9 cellular contexts compared by ENCODE assay signal in the genomic region with DNA sequence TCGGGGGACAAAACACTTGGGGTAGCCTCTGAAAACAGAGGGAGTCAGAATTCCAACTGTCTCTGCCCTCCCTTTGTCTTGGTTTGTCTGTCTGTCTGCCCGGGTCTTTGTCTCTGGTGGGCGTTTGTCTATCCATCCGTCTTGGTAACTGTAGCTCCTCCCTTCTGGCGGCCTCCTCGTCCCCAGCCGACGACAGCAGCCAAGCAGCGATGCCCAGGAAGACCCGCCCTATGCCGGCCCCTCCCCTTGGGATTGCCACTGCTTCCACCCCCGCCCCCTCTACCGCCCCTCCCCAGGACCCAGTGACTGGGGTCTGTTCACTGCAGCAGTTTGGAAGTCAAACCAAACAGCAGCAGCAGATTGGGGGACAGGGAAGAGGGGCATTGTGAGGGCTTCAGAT. TPM values are rescaled to one million over a fixed set of nuclear protein-coding genes. Genes with fewer than 3 reads are reported as not detected.
DNase-seq lines count a peak whose midpoint lies in the region; ATAC-seq and TF ChIP-seq lines count a peak whose summit lies in the region.
"Had no signal": no experiment of that assay in that cellular context is flagged by ENCODE, and none has a peak within 500 bp of the region (broad histone marks: within the 10 kb centered on the region; RNA-seq: fewer than 3 reads in every experiment).

No MANE protein-coding gene starts in this region.

- H3K27me3 ChIP-seq in HUES6 (ENCODE audit: control insufficient read depth, insufficient read depth, low read length) (0 out of 2 replicates have a peak, but pooled peaks cover 4% of the 10 kb centered on the region), breast epithelium (no peaks in the 10 kb centered on the region)

- intact Hi-C loops in breast epithelium (cut with DNase I; ENCODE audit: low total_unique reads) (no loop called here), mucosa of descending colon (cut with DNase I, micrococcal nuclease) (no loop called here)

- no peaks in the 10 kb centered on the region for H3K36me3 ChIP-seq in HUES6 (ENCODE audit: control insufficient read depth, insufficient read depth, low read length)
- H3K36me3 ChIP-seq in breast epithelium, result no peaks in the 10 kb centered on the region
- H3K36me3 ChIP-seq in mucosa of descending colon (ENCODE audit: low read depth), result no peaks in the 10 kb centered on the region

- peak overlapping the region; percentile 11 for H3K9ac ChIP-seq in HUES6 (ENCODE audit: low read length)

- H3K4me3 ChIP-seq in AG10803 (ENCODE audit: low read length) (peak overlapping the region; percentile 31), HUES6 (ENCODE audit: low read depth, low read length) (peak overlapping the region; percentile 33), breast epithelium (peak overlapping the region in 1 of 3 donors; percentile 21), mucosa of descending colon (no peak overlapping the region)

- H3K9me3 Mint-ChIP-seq in activated CD4-positive, alpha-beta T cell treated with anti-CD3 and anti-CD28 coated beads, Interleukin-2, amount 10 ng/mL, durations not matched to agents 7 days and 5 days, result no peaks in the 10 kb centered on the region

- H3K27ac ChIP-seq in HUES6 (ENCODE audit: low read depth, low read length) (no peak overlapping the region), breast epithelium (peak overlapping the region; percentile 94 to 98)

- CTCF ChIA-PET in activated CD4-positive, alpha-beta T cell treated with anti-CD3 and anti-CD28 coated beads, Interleukin-2, amount 10 ng/mL, durations not matched to agents 7 days and 5 days (lab: Charles Lee), result interaction anchor here (0.9 to 3.1 kb wide), 3 partner anchors 11 to 74 kb away, joined by 4 to 12 read pairs (median 6); no protein-coding TSS in a partner anchor

- H3K4me1 Mint-ChIP-seq in activated CD4-positive, alpha-beta T cell treated with anti-CD3 and anti-CD28 coated beads, Interleukin-2, amount 10 ng/mL, durations not matched to agents 7 days and 5 days, result peaks cover 61% of the 10 kb centered on the region

- H3K4me3 Mint-ChIP-seq in activated CD4-positive, alpha-beta T cell treated with anti-CD3 and anti-CD28 coated beads, Interleukin-2, amount 10 ng/mL, durations not matched to agents 7 days and 5 days, result no peak overlapping the region

- H3K27ac Mint-ChIP-seq in activated CD4-positive, alpha-beta T cell treated with anti-CD3 and anti-CD28 coated beads, Interleukin-2, amount 10 ng/mL, durations not matched to agents 7 days and 5 days, result no peak overlapping the region

- DNase-seq in AG10803 (ENCODE audit: low read depth), result no peak
- no peak for DNase-seq in breast epithelium (ENCODE audit: low spot score in 2 of 2)
- DNase-seq in mucosa of descending colon, result peak in 2 of 3 donors; percentile 54 to 59
- DNase-seq in AML-193 (lab: John Stamatoyannopoulos, UW), result no peak
- DNase-seq in RPMI8226, result no peak
- DNase-seq in ureter (ENCODE audit: low spot score), result no peak
- no peak for DNase-seq in activated CD4-positive, alpha-beta T cell treated with anti-CD3 and anti-CD28 coated beads, Interleukin-2, amount 10 ng/mL, durations not matched to agents 7 days and 5 days
- DNase-seq: DMS53 had no signal

- peaks cover 2% of the 10 kb centered on the region for H3K36me3 Mint-ChIP-seq in activated CD4-positive, alpha-beta T cell treated with anti-CD3 and anti-CD28 coated beads, Interleukin-2, amount 10 ng/mL, durations not matched to agents 7 days and 5 days (ENCODE audit: low read depth)

- no peak for TF ChIP-seq POLR2A in breast epithelium (IDR thresholded peaks at IDR 0.05)

- POLR2A ChIA-PET in activated CD4-positive, alpha-beta T cell treated with anti-CD3 and anti-CD28 coated beads, Interleukin-2, amount 10 ng/mL, durations not matched to agents 7 days and 5 days (lab: Charles Lee), result no interaction called here

- no peaks in the 10 kb centered on the region for H3K27me3 Mint-ChIP-seq in activated CD4-positive, alpha-beta T cell treated with anti-CD3 and anti-CD28 coated beads, Interleukin-2, amount 10 ng/mL, durations not matched to agents 7 days and 5 days

- H3K9me3 ChIP-seq in HUES6 (ENCODE audit: control insufficient read depth, insufficient read depth, low read depth, low read length) (no peaks in the 10 kb centered on the region), breast epithelium (no peaks in the 10 kb centered on the region), mucosa of descending colon (no peaks in the 10 kb centered on the region)

- no peak for ATAC-seq in mucosa of descending colon

- H3K4me1 ChIP-seq in HUES6 (ENCODE audit: control insufficient read depth, insufficient read depth, low read length), result peaks cover 54% of the 10 kb centered on the region
- H3K4me1 ChIP-seq in breast epithelium, result peaks cover 16 to 37% of the 10 kb centered on the region in 2 donors
- peaks cover 32% of the 10 kb centered on the region for H3K4me1 ChIP-seq in mucosa of descending colon (ENCODE audit: low read depth)

- TF ChIP-seq CTCF in AG10803 (conservative IDR thresholded peaks at IDR 0.05; ENCODE audit: low read length) (no peak), breast epithelium (IDR thresholded peaks at IDR 0.05) (no peak), mucosa of descending colon (IDR thresholded peaks at IDR 0.05) (no peak)

RNA-seq across cellular contexts. Expression of a gene that starts 2.2 kb away (rescaled TPM):
- total RNA-seq in breast epithelium (10 to 100 TPM; 12.2 to 39.8 (median 23.3) TPM), mucosa of descending colon (10 to 100 TPM; 10.7 to 35.3 (median 16.9) TPM), ureter (101 TPM)
- total RNA-seq in activated CD4-positive, alpha-beta T cell treated with anti-CD3 and anti-CD28 coated beads, Interleukin-2, amount 10 ng/mL, durations not matched to agents 7 days and 5 days, result 10 to 100 TPM; 58.3 to 59.7 TPM

RNA-seq across cellular contexts. Expression of a gene that starts 27.2 kb away (rescaled TPM):
- total RNA-seq in breast epithelium, result 1 to 10 TPM; 1.1 to 2.9 (median 2.9) TPM
- total RNA-seq in mucosa of descending colon, result 10 to 100 TPM in 1 of 3 donors, 1 to 10 TPM in 2; 6.2 to 13.8 (median 7.3) TPM
- total RNA-seq in ureter, result 15.8 TPM
- total RNA-seq in activated CD4-positive, alpha-beta T cell treated with anti-CD3 and anti-CD28 coated beads, Interleukin-2, amount 10 ng/mL, durations not matched to agents 7 days and 5 days, result 100 to 1,000 TPM; 621 to 702 TPM

RNA-seq across cellular contexts. Expression of a gene that starts 33.9 kb away (rescaled TPM):
- 1 to 10 TPM in 2 of 3 donors, under 1 TPM in 1; 0.33 to 1.3 (median 1.2) TPM for total RNA-seq in breast epithelium
- 10 to 100 TPM in 1 of 3 donors, 1 to 10 TPM in 2; 4.5 to 13.1 (median 5.8) TPM for total RNA-seq in mucosa of descending colon
- 2.3 TPM for total RNA-seq in ureter
- total RNA-seq in activated CD4-positive, alpha-beta T cell treated with anti-CD3 and anti-CD28 coated beads, Interleukin-2, amount 10 ng/mL, durations not matched to agents 7 days and 5 days, result 100 to 1,000 TPM; 107 to 125 TPM

RNA-seq across cellular contexts. Expression of a gene that starts 53.5 kb away (rescaled TPM):
- 10 to 100 TPM; 60.2 to 74.1 (median 68.8) TPM for total RNA-seq in breast epithelium
- 10 to 100 TPM; 23.4 to 44.4 (median 38.7) TPM for total RNA-seq in mucosa of descending colon
- 65.7 TPM for total RNA-seq in ureter
- total RNA-seq in activated CD4-positive, alpha-beta T cell treated with anti-CD3 and anti-CD28 coated beads, Interleukin-2, amount 10 ng/mL, durations not matched to agents 7 days and 5 days, result 10 to 100 TPM; 33.3 to 34.7 TPM

RNA-seq across cellular contexts. Expression of a gene that starts 53.7 kb away (rescaled TPM):
- total RNA-seq in breast epithelium (10 to 100 TPM; 17.9 to 22.0 (median 19.3) TPM), mucosa of descending colon (10 to 100 TPM; 26.1 to 52.9 (median 46.0) TPM), ureter (56.8 TPM)
- total RNA-seq in activated CD4-positive, alpha-beta T cell treated with anti-CD3 and anti-CD28 coated beads, Interleukin-2, amount 10 ng/mL, durations not matched to agents 7 days and 5 days, result 10 to 100 TPM; 38.9 to 44.1 TPM

Comparison
In these comparisons a context has a peak if more than half of its experiments do, and no peak if none do; other contexts are left out.
1. DNase-seq: peak in mucosa of descending colon (2 of 3); none in AG10803 (single experiment), breast epithelium (0 of 2), AML-193 (0 of 2), RPMI8226 (single experiment), ureter (single experiment) and activated CD4-positive, alpha-beta T cell treated with anti-CD3 and anti-CD28 coated beads, Interleukin-2, amount 10 ng/mL, durations not matched to agents 7 days and 5 days (single experiment).
2. RNA of a gene that starts 27.2 kb away (total RNA-seq): 621 to 702 TPM in activated CD4-positive, alpha-beta T cell treated with anti-CD3 and anti-CD28 coated beads, Interleukin-2, amount 10 ng/mL, durations not matched to agents 7 days and 5 days; 15.8 TPM in ureter (single experiment), 6.2 to 13.8 TPM in mucosa of descending colon and 1.1 to 2.9 TPM in breast epithelium; every median in the first group is over 10 times any median in the second.
3. RNA of a gene that starts 33.9 kb away (total RNA-seq): 107 to 125 TPM in activated CD4-positive, alpha-beta T cell treated with anti-CD3 and anti-CD28 coated beads, Interleukin-2, amount 10 ng/mL, durations not matched to agents 7 days and 5 days; 4.5 to 13.1 TPM in mucosa of descending colon, 2.3 TPM in ureter (single experiment) and 0.33 to 1.3 TPM in breast epithelium; every median in the first group is over 4 times any median in the second.